10 cellular contexts compared by ENCODE assay signal in genomic region chr3:172042136-172042535, GRCh38. TPM values are rescaled to one million over a fixed set of nuclear protein-coding genes. Genes with fewer than 3 reads are reported as not detected.
DNase-seq lines count a peak whose midpoint lies in the region; ATAC-seq, FAIRE-seq and TF ChIP-seq lines count a peak whose summit lies in the region.
"Had no signal": no experiment of that assay in that cellular context is flagged by ENCODE, and none has a peak within 500 bp of the region (broad histone marks: within the 10 kb centered on the region; RNA-seq: fewer than 3 reads in every experiment).

No MANE protein-coding gene starts in this region.

- peak overlapping the region; percentile 67 for H3K4me2 ChIP-seq in A549

- H3K36me3 Mint-ChIP-seq in central memory CD8-positive, alpha-beta T cell (ENCODE audit: insufficient read depth): peaks cover 5% of the 10 kb centered on the region

- CTCF ChIA-PET in A549 (lab: Yijun Ruan, JAX): interaction anchor here (1.0 to 1.7 kb wide), 2 partner anchors 10 to 12 kb away, joined by 3 to 7 read pairs; no protein-coding TSS in a partner anchor

- no peaks in the 10 kb centered on the region for H3K9me3 Mint-ChIP-seq in central memory CD8-positive, alpha-beta T cell
- H3K9me3 Mint-ChIP-seq: T-helper 1 cell treated with Interleukin-12 subunit alpha and Interleukin-12 subunit beta and Interleukin-4 antibody, amounts not matched to agents 30 μg/mL and 1 μg/mL, for 36 hours had no signal

- TF ChIP-seq EP300 in A549 (IDR thresholded peaks at IDR 0.05): no peak

- DNase-seq in A549 (ENCODE audit: low read depth in 1 of 2, low spot score in 1 of 2) (no peak), HuH-7.5 (ENCODE audit: low spot score) (no peak), cerebellar nuclear complex (lab: John Stamatoyannopoulos, UW) (no peak)
- no peak for DNase-seq in central memory CD8-positive, alpha-beta T cell (ENCODE audit: low spot score in 2 of 2)
- DNase-seq in stimulated activated CD4-positive, alpha-beta T cell treated with anti-CD3 and anti-CD28 coated beads, Interleukin-1b, Interleukin-23, amount 100 ng/mL, for 48 hours: no peak
- DNase-seq: KG1 had no signal

- ATAC-seq in A549: no peak
- ATAC-seq in central memory CD8-positive, alpha-beta T cell (replicated peaks; ENCODE audit: extremely low read depth, poor library complexity, severe bottlenecking): no peak
- ATAC-seq in HG02870 (IDR thresholded peaks at IDR 0.05; ENCODE audit: unreplicated experiment): no peak

- TF ChIP-seq RAD21 in A549 (conservative IDR thresholded peaks at IDR 0.05 in 1 of 2, IDR thresholded peaks at IDR 0.05 in 1 of 2): no peak

- H3K27me3 Mint-ChIP-seq in central memory CD8-positive, alpha-beta T cell: no peaks in the 10 kb centered on the region

- WGBS in A549 (ENCODE audit: missing lambda C conversion rate): 36% methylated on average over 5 of the region's 5 CpGs
- 86% methylated on average over 4 of the region's 5 CpGs for WGBS in HUES64

- POLR2A ChIA-PET in A549 (lab: Yijun Ruan, JAX): interaction anchor here (0.6 to 1.2 kb wide), 4 partner anchors 12 to 282 kb away, joined by 3 to 4 read pairs (median 3); no protein-coding TSS in a partner anchor

- no peaks in the 10 kb centered on the region for H3K9me3 ChIP-seq in A549
- no peaks in the 10 kb centered on the region for H3K9me3 ChIP-seq in HUES64 (ENCODE audit: insufficient read depth, low read depth, low read length)
- no peaks in the 10 kb centered on the region for H3K9me3 ChIP-seq in mucosa of rectum (ENCODE audit: control insufficient read depth in 2 of 2, low read length in 2 of 2)

- H3K4me1 Mint-ChIP-seq in central memory CD8-positive, alpha-beta T cell: peaks cover 34% of the 10 kb centered on the region

- peaks cover 69% of the 10 kb centered on the region for H3K4me1 ChIP-seq in A549
- H3K4me1 ChIP-seq in HUES64 (ENCODE audit: insufficient read depth, low read length): peaks cover 33% of the 10 kb centered on the region
- H3K4me1 ChIP-seq in mucosa of rectum (ENCODE audit: control insufficient read depth in 2 of 2, insufficient read depth in 2 of 2, low read length in 2 of 2): peaks cover 7 to 18% of the 10 kb centered on the region in 2 donors

- H3K9ac ChIP-seq in HUES64 (ENCODE audit: low read depth, low read length) (peak overlapping the region; percentile 92; the same call in 1 of the 2 replicates), mucosa of rectum (ENCODE audit: low read depth in 1 of 2, low read length in 2 of 2) (no peak overlapping the region)

- peak overlapping the region; percentile 92 for H3K4me3 Mint-ChIP-seq in central memory CD8-positive, alpha-beta T cell

- no peak for FAIRE-seq in A549 (lab: Jason Lieb, UNC)

- no peak for TF ChIP-seq POLR2A in A549 (IDR thresholded peaks at IDR 0.05; ENCODE audit: low read length)

- TF ChIP-seq CTCF in A549 (IDR thresholded peaks at IDR 0.05): no peak

- H3K27ac ChIP-seq in A549: peak overlapping the region; percentile 100
- no peak overlapping the region for H3K27ac ChIP-seq in HUES64 (ENCODE audit: low read depth, low read length)
- H3K27ac ChIP-seq in mucosa of rectum (ENCODE audit: low read depth in 2 of 2, low read length in 2 of 2): peak overlapping the region; percentile 96 to 97

- H3K36me3 ChIP-seq in HUES64 (ENCODE audit: insufficient read depth, low read length) (peaks cover 6% of the 10 kb centered on the region; the same call in 1 of the 2 replicates), mucosa of rectum (ENCODE audit: control insufficient read depth in 2 of 2, insufficient read depth in 2 of 2, low read length in 2 of 2) (peaks cover 0 to 3% of the 10 kb centered on the region in 2 donors)

- H3K27me3 ChIP-seq in HUES64 (ENCODE audit: insufficient read depth, low read length) (no peaks in the 10 kb centered on the region), mucosa of rectum (ENCODE audit: control insufficient read depth in 2 of 2, insufficient read depth in 2 of 2, low read length in 2 of 2) (no peaks in the 10 kb centered on the region)

- H3K4me3 ChIP-seq in A549: peak overlapping the region; percentile 99
- peak overlapping the region; percentile 78 for H3K4me3 ChIP-seq in HUES64 (ENCODE audit: low read length)
- peak overlapping the region in 1 of 2 donors; percentile 55 for H3K4me3 ChIP-seq in mucosa of rectum (ENCODE audit: low read length in 2 of 2)

- no peak overlapping the region for H3K27ac Mint-ChIP-seq in central memory CD8-positive, alpha-beta T cell (ENCODE audit: low read depth)

TF ChIP-seq in A549, 52 proteins besides CTCF, POLR2A, EP300 and RAD21:
- TF ChIP-seq CEBPB (IDR thresholded peaks at IDR 0.05) (no peak), MAZ (IDR thresholded peaks at IDR 0.05; ENCODE audit: borderline replicate concordance, low read depth, low read length) (no peak), SMC3 (IDR thresholded peaks at IDR 0.05) (no peak), ATOH8 (CRISPR knock-in tag; IDR thresholded peaks at IDR 0.05; ENCODE audit: low read depth) (no peak), BHLHE40 (IDR thresholded peaks at IDR 0.05; ENCODE audit: low read depth, low read length) (no peak), KDM1A (IDR thresholded peaks at IDR 0.05; ENCODE audit: low read depth) (no peak), CHD4 (IDR thresholded peaks at IDR 0.05; ENCODE audit: borderline replicate concordance) (no peak), RNF2 (IDR thresholded peaks at IDR 0.05; ENCODE audit: borderline replicate concordance, low read depth) (no peak), EHF (CRISPR knock-in tag; IDR thresholded peaks at IDR 0.05) (no peak), TP53 (CRISPR knock-in tag; IDR thresholded peaks at IDR 0.05) (no peak)
- TF ChIP-seq, protein P1, sequence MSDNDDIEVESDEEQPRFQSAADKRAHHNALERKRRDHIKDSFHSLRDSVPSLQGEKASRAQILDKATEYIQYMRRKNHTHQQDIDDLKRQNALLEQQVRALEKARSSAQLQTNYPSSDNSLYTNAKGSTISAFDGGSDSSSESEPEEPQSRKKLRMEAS (IDR thresholded peaks at IDR 0.05): no peak
- TF ChIP-seq, protein P2, sequence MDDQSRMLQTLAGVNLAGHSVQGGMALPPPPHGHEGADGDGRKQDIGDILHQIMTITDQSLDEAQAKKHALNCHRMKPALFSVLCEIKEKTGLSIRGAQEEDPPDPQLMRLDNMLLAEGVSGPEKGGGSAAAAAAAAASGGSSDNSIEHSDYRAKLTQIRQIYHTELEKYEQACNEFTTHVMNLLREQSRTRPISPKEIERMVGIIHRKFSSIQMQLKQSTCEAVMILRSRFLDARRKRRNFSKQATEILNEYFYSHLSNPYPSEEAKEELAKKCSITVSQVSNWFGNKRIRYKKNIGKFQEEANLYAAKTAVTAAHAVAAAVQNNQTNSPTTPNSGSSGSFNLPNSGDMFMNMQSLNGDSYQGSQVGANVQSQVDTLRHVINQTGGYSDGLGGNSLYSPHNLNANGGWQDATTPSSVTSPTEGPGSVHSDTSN (IDR thresholded peaks at IDR 0.05): no peak

RNA-seq across cellular contexts. Expression of gene FNDC3B, which starts 2.8 kb away (rescaled TPM):
- 29.5 and 56.0 TPM in 2 replicates for polyA plus RNA-seq in A549 (2011; rRNA removed)
- 8.4 and 8.6 TPM in 2 replicates for polyA plus RNA-seq in A549 (2012; cell fraction: cytosol; rRNA removed)
- polyA plus RNA-seq in A549 (2012; cell fraction: nucleus; rRNA removed): 7.0 and 15.3 TPM in 2 replicates
- 29.9 to 34.5 TPM (median 33.6 TPM) in 3 replicates for polyA plus RNA-seq in A549 (2017; fragmentation: RNase III; extraction: RNeasy Plus Mini Kit Qiagen cat#74134 plus additional on column Dnase treatment)
- 181 TPM in 2 replicates for polyA minus RNA-seq in A549 (2011; rRNA and poly(A)+ RNA removed)
- 19.2 TPM for polyA plus RNA-seq in HUES64 (2013, experiment 1 of 2)
- 21.7 TPM for polyA plus RNA-seq in HUES64 (2013, experiment 2 of 2)
